Comparison of ENCODE assay signal across 1 cellular context in the genomic region with DNA sequence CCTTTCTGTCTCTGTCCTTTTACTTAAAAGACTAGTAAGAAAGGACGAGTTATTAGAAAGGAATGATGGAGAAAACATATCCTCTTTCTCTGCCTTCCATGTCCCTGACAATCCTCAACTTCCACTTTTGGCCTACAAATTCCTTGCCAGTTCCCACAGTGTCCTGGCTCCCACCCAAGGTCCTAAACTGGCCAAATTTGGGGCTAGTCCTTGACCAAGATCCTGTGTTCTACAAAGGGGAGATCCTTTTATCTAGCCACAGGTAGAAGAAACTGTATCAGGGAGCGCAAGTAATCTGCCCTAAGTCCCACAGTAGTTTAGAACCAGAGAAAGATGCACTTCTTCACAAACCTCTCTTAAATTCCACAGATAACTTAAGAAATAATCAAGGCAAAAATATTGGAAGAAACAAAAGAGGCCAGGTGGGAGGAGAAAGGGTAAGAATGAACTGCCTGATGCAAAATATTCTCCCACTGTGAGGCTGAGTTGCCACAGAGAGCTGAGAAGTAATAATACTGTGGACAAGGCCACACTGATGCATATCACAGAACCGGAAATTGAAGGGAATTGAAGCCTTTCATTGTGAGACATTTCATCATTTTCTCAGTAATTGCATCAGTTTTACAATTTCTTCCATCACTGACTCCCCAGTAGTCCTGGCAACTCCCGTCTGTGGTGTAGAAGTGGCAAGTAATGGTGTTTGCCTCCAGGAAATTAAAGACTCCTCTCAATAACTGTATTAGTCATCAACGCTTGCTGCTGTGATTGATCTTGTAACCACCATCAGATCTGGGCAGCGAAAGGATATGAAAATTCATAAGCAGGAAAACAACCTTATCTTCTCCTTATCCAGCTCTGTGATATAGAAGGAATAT.
A peak's percentile ranks its signal among the peaks of the same experiment; 100 is the strongest.
TF ChIP-seq lines count a peak whose summit lies in the region.

No MANE protein-coding gene starts in this region.

TF ChIP-seq in K562, 482 proteins besides CTCF, POLR2A, EP300 and RAD21 (continued from another document and continues in another):
- TF ChIP-seq, protein P1, sequence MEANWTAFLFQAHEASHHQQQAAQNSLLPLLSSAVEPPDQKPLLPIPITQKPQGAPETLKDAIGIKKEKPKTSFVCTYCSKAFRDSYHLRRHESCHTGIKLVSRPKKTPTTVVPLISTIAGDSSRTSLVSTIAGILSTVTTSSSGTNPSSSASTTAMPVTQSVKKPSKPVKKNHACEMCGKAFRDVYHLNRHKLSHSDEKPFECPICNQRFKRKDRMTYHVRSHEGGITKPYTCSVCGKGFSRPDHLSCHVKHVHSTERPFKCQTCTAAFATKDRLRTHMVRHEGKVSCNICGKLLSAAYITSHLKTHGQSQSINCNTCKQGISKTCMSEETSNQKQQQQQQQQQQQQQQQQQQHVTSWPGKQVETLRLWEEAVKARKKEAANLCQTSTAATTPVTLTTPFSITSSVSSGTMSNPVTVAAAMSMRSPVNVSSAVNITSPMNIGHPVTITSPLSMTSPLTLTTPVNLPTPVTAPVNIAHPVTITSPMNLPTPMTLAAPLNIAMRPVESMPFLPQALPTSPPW (CRISPR knock-in tag; IDR thresholded peaks at IDR 0.05): peak; percentile 37; the same call in 1 of the 2 replicates
- no peak for TF ChIP-seq RBM17 (IDR thresholded peaks at IDR 0.05; ENCODE audit: borderline replicate concordance, low read depth, low read length)
- 0 out of 2 replicates have a peak, but pooled peaks have one; percentile 30 for TF ChIP-seq ZBTB17 (CRISPR knock-in tag; IDR thresholded peaks at IDR 0.05)
- TF ChIP-seq, protein P2, sequence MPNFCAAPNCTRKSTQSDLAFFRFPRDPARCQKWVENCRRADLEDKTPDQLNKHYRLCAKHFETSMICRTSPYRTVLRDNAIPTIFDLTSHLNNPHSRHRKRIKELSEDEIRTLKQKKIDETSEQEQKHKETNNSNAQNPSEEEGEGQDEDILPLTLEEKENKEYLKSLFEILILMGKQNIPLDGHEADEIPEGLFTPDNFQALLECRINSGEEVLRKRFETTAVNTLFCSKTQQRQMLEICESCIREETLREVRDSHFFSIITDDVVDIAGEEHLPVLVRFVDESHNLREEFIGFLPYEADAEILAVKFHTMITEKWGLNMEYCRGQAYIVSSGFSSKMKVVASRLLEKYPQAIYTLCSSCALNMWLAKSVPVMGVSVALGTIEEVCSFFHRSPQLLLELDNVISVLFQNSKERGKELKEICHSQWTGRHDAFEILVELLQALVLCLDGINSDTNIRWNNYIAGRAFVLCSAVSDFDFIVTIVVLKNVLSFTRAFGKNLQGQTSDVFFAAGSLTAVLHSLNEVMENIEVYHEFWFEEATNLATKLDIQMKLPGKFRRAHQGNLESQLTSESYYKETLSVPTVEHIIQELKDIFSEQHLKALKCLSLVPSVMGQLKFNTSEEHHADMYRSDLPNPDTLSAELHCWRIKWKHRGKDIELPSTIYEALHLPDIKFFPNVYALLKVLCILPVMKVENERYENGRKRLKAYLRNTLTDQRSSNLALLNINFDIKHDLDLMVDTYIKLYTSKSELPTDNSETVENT (CRISPR knock-in tag; IDR thresholded peaks at IDR 0.05): no peak
- no peak for TF ChIP-seq RBM25 (IDR thresholded peaks at IDR 0.05; ENCODE audit: low read depth, low read length, severe bottlenecking)
- TF ChIP-seq, protein P3, sequence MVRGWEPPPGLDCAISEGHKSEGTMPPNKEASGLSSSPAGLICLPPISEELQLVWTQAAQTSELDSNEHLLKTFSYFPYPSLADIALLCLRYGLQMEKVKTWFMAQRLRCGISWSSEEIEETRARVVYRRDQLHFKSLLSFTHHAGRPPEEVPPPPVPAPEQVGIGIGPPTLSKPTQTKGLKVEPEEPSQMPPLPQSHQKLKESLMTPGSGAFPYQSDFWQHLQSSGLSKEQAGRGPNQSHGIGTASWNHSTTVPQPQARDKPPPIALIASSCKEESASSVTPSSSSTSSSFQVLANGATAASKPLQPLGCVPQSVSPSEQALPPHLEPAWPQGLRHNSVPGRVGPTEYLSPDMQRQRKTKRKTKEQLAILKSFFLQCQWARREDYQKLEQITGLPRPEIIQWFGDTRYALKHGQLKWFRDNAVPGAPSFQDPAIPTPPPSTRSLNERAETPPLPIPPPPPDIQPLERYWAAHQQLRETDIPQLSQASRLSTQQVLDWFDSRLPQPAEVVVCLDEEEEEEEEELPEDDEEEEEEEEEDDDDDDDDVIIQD (CRISPR knock-in tag; IDR thresholded peaks at IDR 0.05): no peak
- TF ChIP-seq, protein P4, sequence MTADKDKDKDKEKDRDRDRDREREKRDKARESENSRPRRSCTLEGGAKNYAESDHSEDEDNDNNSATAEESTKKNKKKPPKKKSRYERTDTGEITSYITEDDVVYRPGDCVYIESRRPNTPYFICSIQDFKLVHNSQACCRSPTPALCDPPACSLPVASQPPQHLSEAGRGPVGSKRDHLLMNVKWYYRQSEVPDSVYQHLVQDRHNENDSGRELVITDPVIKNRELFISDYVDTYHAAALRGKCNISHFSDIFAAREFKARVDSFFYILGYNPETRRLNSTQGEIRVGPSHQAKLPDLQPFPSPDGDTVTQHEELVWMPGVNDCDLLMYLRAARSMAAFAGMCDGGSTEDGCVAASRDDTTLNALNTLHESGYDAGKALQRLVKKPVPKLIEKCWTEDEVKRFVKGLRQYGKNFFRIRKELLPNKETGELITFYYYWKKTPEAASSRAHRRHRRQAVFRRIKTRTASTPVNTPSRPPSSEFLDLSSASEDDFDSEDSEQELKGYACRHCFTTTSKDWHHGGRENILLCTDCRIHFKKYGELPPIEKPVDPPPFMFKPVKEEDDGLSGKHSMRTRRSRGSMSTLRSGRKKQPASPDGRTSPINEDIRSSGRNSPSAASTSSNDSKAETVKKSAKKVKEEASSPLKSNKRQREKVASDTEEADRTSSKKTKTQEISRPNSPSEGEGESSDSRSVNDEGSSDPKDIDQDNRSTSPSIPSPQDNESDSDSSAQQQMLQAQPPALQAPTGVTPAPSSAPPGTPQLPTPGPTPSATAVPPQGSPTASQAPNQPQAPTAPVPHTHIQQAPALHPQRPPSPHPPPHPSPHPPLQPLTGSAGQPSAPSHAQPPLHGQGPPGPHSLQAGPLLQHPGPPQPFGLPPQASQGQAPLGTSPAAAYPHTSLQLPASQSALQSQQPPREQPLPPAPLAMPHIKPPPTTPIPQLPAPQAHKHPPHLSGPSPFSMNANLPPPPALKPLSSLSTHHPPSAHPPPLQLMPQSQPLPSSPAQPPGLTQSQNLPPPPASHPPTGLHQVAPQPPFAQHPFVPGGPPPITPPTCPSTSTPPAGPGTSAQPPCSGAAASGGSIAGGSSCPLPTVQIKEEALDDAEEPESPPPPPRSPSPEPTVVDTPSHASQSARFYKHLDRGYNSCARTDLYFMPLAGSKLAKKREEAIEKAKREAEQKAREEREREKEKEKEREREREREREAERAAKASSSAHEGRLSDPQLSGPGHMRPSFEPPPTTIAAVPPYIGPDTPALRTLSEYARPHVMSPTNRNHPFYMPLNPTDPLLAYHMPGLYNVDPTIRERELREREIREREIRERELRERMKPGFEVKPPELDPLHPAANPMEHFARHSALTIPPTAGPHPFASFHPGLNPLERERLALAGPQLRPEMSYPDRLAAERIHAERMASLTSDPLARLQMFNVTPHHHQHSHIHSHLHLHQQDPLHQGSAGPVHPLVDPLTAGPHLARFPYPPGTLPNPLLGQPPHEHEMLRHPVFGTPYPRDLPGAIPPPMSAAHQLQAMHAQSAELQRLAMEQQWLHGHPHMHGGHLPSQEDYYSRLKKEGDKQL (CRISPR knock-in tag; IDR thresholded peaks at IDR 0.05; ENCODE audit: borderline replicate concordance): no peak
- TF ChIP-seq, protein P5, sequence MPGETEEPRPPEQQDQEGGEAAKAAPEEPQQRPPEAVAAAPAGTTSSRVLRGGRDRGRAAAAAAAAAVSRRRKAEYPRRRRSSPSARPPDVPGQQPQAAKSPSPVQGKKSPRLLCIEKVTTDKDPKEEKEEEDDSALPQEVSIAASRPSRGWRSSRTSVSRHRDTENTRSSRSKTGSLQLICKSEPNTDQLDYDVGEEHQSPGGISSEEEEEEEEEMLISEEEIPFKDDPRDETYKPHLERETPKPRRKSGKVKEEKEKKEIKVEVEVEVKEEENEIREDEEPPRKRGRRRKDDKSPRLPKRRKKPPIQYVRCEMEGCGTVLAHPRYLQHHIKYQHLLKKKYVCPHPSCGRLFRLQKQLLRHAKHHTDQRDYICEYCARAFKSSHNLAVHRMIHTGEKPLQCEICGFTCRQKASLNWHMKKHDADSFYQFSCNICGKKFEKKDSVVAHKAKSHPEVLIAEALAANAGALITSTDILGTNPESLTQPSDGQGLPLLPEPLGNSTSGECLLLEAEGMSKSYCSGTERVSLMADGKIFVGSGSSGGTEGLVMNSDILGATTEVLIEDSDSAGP (CRISPR knock-in tag; IDR thresholded peaks at IDR 0.05): no peak
- no peak for TF ChIP-seq ZNF77 (CRISPR knock-in tag; IDR thresholded peaks at IDR 0.05)
- TF ChIP-seq, protein P6, sequence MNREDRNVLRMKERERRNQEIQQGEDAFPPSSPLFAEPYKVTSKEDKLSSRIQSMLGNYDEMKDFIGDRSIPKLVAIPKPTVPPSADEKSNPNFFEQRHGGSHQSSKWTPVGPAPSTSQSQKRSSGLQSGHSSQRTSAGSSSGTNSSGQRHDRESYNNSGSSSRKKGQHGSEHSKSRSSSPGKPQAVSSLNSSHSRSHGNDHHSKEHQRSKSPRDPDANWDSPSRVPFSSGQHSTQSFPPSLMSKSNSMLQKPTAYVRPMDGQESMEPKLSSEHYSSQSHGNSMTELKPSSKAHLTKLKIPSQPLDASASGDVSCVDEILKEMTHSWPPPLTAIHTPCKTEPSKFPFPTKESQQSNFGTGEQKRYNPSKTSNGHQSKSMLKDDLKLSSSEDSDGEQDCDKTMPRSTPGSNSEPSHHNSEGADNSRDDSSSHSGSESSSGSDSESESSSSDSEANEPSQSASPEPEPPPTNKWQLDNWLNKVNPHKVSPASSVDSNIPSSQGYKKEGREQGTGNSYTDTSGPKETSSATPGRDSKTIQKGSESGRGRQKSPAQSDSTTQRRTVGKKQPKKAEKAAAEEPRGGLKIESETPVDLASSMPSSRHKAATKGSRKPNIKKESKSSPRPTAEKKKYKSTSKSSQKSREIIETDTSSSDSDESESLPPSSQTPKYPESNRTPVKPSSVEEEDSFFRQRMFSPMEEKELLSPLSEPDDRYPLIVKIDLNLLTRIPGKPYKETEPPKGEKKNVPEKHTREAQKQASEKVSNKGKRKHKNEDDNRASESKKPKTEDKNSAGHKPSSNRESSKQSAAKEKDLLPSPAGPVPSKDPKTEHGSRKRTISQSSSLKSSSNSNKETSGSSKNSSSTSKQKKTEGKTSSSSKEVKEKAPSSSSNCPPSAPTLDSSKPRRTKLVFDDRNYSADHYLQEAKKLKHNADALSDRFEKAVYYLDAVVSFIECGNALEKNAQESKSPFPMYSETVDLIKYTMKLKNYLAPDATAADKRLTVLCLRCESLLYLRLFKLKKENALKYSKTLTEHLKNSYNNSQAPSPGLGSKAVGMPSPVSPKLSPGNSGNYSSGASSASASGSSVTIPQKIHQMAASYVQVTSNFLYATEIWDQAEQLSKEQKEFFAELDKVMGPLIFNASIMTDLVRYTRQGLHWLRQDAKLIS (CRISPR knock-in tag; IDR thresholded peaks at IDR 0.05): no peak
- no peak for TF ChIP-seq ZNF311 (CRISPR knock-in tag; IDR thresholded peaks at IDR 0.05)
- TF ChIP-seq ZNF24 (IDR thresholded peaks at IDR 0.05): peak; percentile 90
- TF ChIP-seq, protein P7, sequence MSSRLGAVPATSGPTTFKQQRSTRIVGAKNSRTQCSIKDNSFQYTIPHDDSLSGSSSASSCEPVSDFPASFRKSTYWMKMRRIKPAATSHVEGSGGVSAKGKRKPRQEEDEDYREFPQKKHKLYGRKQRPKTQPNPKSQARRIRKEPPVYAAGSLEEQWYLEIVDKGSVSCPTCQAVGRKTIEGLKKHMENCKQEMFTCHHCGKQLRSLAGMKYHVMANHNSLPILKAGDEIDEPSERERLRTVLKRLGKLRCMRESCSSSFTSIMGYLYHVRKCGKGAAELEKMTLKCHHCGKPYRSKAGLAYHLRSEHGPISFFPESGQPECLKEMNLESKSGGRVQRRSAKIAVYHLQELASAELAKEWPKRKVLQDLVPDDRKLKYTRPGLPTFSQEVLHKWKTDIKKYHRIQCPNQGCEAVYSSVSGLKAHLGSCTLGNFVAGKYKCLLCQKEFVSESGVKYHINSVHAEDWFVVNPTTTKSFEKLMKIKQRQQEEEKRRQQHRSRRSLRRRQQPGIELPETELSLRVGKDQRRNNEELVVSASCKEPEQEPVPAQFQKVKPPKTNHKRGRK (tag; IDR thresholded peaks at IDR 0.05): no peak
- TF ChIP-seq, protein P8, sequence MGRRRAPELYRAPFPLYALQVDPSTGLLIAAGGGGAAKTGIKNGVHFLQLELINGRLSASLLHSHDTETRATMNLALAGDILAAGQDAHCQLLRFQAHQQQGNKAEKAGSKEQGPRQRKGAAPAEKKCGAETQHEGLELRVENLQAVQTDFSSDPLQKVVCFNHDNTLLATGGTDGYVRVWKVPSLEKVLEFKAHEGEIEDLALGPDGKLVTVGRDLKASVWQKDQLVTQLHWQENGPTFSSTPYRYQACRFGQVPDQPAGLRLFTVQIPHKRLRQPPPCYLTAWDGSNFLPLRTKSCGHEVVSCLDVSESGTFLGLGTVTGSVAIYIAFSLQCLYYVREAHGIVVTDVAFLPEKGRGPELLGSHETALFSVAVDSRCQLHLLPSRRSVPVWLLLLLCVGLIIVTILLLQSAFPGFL (CRISPR knock-in tag; IDR thresholded peaks at IDR 0.05): no peak
- TF ChIP-seq ZNF174 (CRISPR knock-in tag; IDR thresholded peaks at IDR 0.05): no peak
- TF ChIP-seq ZNF134 (CRISPR knock-in tag; conservative IDR thresholded peaks at IDR 0.05): no peak
- no peak for TF ChIP-seq ATF1 (CRISPR knock-in tag; IDR thresholded peaks at IDR 0.05)
- peak; percentile 40; the same call in 1 of the 2 replicates for TF ChIP-seq ATF1 (tag; IDR thresholded peaks at IDR 0.05)
- TF ChIP-seq MTF1 (CRISPR knock-in tag; IDR thresholded peaks at IDR 0.05; ENCODE audit: borderline replicate concordance): no peak
- TF ChIP-seq ZNF146 (CRISPR knock-in tag; IDR thresholded peaks at IDR 0.05; ENCODE audit: unreplicated experiment): no peak
- no peak for TF ChIP-seq CCAR2 (IDR thresholded peaks at IDR 0.05; ENCODE audit: low read depth, low read length)
- TF ChIP-seq, protein P9, sequence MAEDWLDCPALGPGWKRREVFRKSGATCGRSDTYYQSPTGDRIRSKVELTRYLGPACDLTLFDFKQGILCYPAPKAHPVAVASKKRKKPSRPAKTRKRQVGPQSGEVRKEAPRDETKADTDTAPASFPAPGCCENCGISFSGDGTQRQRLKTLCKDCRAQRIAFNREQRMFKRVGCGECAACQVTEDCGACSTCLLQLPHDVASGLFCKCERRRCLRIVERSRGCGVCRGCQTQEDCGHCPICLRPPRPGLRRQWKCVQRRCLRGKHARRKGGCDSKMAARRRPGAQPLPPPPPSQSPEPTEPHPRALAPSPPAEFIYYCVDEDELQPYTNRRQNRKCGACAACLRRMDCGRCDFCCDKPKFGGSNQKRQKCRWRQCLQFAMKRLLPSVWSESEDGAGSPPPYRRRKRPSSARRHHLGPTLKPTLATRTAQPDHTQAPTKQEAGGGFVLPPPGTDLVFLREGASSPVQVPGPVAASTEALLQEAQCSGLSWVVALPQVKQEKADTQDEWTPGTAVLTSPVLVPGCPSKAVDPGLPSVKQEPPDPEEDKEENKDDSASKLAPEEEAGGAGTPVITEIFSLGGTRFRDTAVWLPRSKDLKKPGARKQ (CRISPR knock-in tag; IDR thresholded peaks at IDR 0.05): no peak
- no peak for TF ChIP-seq KLF13 (tag; IDR thresholded peaks at IDR 0.05; ENCODE audit: borderline replicate concordance, low read depth)
- TF ChIP-seq POLR2B (IDR thresholded peaks at IDR 0.05; ENCODE audit: low read depth, partially characterized antibody): no peak
- no peak for TF ChIP-seq ZNF707 (CRISPR knock-in tag; conservative IDR thresholded peaks at IDR 0.05)
